ENCODE assay signal across 8 cellular contexts in genomic region chr4:40055873-40056721, GRCh38. TPM values are rescaled to one million over a fixed set of nuclear protein-coding genes. Genes with fewer than 3 reads are reported as not detected.
DNase-seq lines count a peak whose midpoint lies in the region; ATAC-seq, FAIRE-seq and TF ChIP-seq lines count a peak whose summit lies in the region.

No MANE protein-coding gene starts in this region.

- H3K4me1 ChIP-seq in spleen, result peaks cover 14 to 44% (median 29%) of the 10 kb centered on the region in 6 donors

- H3K27ac ChIP-seq in spleen, result peak overlapping the region; percentile 97 to 100 (median 99)

- intact Hi-C loops in spleen (cut with DNase I; ENCODE audit: low total_unique reads), result loop anchor here (10.0 kb wide), 1 partner anchor 259 kb away; no protein-coding TSS in a partner anchor

- H3K27me3 ChIP-seq in bronchial epithelial cell (ENCODE audit: control insufficient read depth, insufficient read depth, low read length), result no peaks in the 10 kb centered on the region
- no peaks in the 10 kb centered on the region for H3K27me3 ChIP-seq in spleen (replicated peaks in 1 of 7)

- TF ChIP-seq POLR2A in H54 (IDR thresholded peaks at IDR 0.05; ENCODE audit: low read depth, low read length) (peak; percentile 27), spleen (IDR thresholded peaks at IDR 0.05) (peak in 1 of 3 donors; percentile 37)

- no peaks in the 10 kb centered on the region for H3K36me3 ChIP-seq in bronchial epithelial cell (ENCODE audit: control insufficient read depth, insufficient read depth, low read length)
- H3K36me3 ChIP-seq in spleen, result peaks cover 0 to 8% (median 0%) of the 10 kb centered on the region in 6 donors

- no peak for ATAC-seq in HG03378 (IDR thresholded peaks at IDR 0.05; ENCODE audit: unreplicated experiment)

- DNase-seq in DMS79 treated with DMSO at 0.1 percent for 48 hours (lab: John Stamatoyannopoulos, UW), result peak; percentile 49
- peak; percentile 49 for DNase-seq in H54 (ENCODE audit: insufficient read length, low spot score)
- peak; percentile 77 for DNase-seq in NCI-H146 (lab: John Stamatoyannopoulos, UW)
- DNase-seq in bronchial epithelial cell (ENCODE audit: low read depth), result peak; percentile 7
- DNase-seq in iris pigment epithelial cell (ENCODE audit: low read depth), result peak; percentile 94
- peak; percentile 92 for DNase-seq in spleen

- no peaks in the 10 kb centered on the region for H3K9me3 ChIP-seq in spleen

- peak overlapping the region; percentile 77 for H3K4me3 ChIP-seq in WI38 (ENCODE audit: low read depth, low read length)
- peak overlapping the region; percentile 94 for H3K4me3 ChIP-seq in bronchial epithelial cell (ENCODE audit: low read depth, low read length)
- H3K4me3 ChIP-seq in spleen, result peak overlapping the region; percentile 69 to 94 (median 78)

- FAIRE-seq in H54 (lab: Jason Lieb, UNC) (no peak), bronchial epithelial cell (lab: Jason Lieb, UNC) (no peak)

- TF ChIP-seq CTCF in WI38 (IDR thresholded peaks at IDR 0.05; ENCODE audit: low read depth, low read length) (no peak), bronchial epithelial cell (IDR thresholded peaks at IDR 0.05; ENCODE audit: insufficient read depth, low read length, severe bottlenecking) (no peak), spleen (IDR thresholded peaks at IDR 0.05 in 8 of 11, conservative IDR thresholded peaks at IDR 0.05 in 3 of 11) (no peak)

- 0 to 1% (median 1%) methylated on average over 63 to 85 of the region's 85 CpGs for WGBS in spleen, 5 donors

RNA-seq across cellular contexts. Expression of gene N4BP2, which starts 0.6 kb away (rescaled TPM):
- total RNA-seq in bronchial epithelial cell (6.0 and 9.0 TPM in 2 replicates), spleen (10 to 100 TPM in 6 of 7 donors, 1 to 10 TPM in 1; 7.7 to 18.7 (median 15.1) TPM)
- polyA plus RNA-seq in spleen, result 1 to 10 TPM; 1.3 to 1.6 (median 1.5) TPM

Comparison
In these comparisons a context has a peak if more than half of its experiments do, and no peak if none do; other contexts are left out.
1. DNase-seq: peak in every context shown above with its lines; median percentile 94 in iris pigment epithelial cell; 92 in spleen; 77 in NCI-H146; 49 in DMS79 treated with DMSO at 0.1 percent for 48 hours; 49 in H54; 7 in bronchial epithelial cell.